1 cellular context compared by ENCODE assay signal in genomic region chr16:85464342-85465305, GRCh38.
TF ChIP-seq lines count a peak whose summit lies in the region.

No MANE protein-coding gene starts in this region.

TF ChIP-seq in GM23338, 12 proteins besides CTCF, POLR2A, EP300 and RAD21 (continued from another document):
- TF ChIP-seq ZNF462 (CRISPR knock-in tag; IDR thresholded peaks at IDR 0.05) (no peak), ZNF331 (CRISPR knock-in tag; IDR thresholded peaks at IDR 0.05; ENCODE audit: low read depth) (no peak), STAT1 (IDR thresholded peaks at IDR 0.05; ENCODE audit: unreplicated experiment) (no peak), REST (IDR thresholded peaks at IDR 0.05; ENCODE audit: unreplicated experiment) (no peak), EZH2 (IDR thresholded peaks at IDR 0.05; ENCODE audit: low read depth, unreplicated experiment) (no peak), JUNB (IDR thresholded peaks at IDR 0.05; ENCODE audit: unreplicated experiment) (no peak), POLR2AphosphoS5 (IDR thresholded peaks at IDR 0.05; ENCODE audit: low read depth) (no peak), EZH2phosphoT487 (IDR thresholded peaks at IDR 0.05; ENCODE audit: unreplicated experiment) (no peak), ETS1 (IDR thresholded peaks at IDR 0.05) (no peak), ZNF114 (CRISPR knock-in tag; IDR thresholded peaks at IDR 0.05) (no peak)
